Comparison of ENCODE assay signal across 35 cellular contexts in genomic region chr17:66755944-66756290, GRCh38.
"Had no signal": no experiment of that assay in that cellular context is flagged by ENCODE, and none has a peak within 500 bp of the region (broad histone marks: within the 10 kb centered on the region; RNA-seq: fewer than 3 reads in every experiment).

No MANE protein-coding gene starts in this region.

- H3K36me3 ChIP-seq: adrenal gland, breast epithelium, WERI-Rb-1 had no signal

- DNase-seq: activated CD4-positive, alpha-beta memory T cell treated with anti-CD3 and anti-CD28 coated beads, Interleukin-2, amount 10 ng/mL, durations not matched to agents 7 days and 5 days; activated CD4-positive, alpha-beta T cell treated with anti-CD3 and anti-CD28 coated beads for 1 hour; activated CD4-positive, alpha-beta T cell treated with anti-CD3 and anti-CD28 coated beads for 36 hours; activated CD4-positive, alpha-beta T cell treated with anti-CD3 and anti-CD28 coated beads for 48 hours; activated CD4-positive, alpha-beta T cell treated with anti-CD3 and anti-CD28 coated beads, Interleukin-2, amount 10 ng/mL, durations not matched to agents 7 days and 5 days; activated CD4-positive, alpha-beta T cell treated with anti-CD3 and anti-CD28 coated beads, Interleukin-2, amount 50 U/mL, for 48 hours; activated CD4-positive, CD25-positive, alpha-beta regulatory T cell; activated CD8-positive, alpha-beta memory T cell treated with anti-CD3 and anti-CD28 coated beads for 24 hours; activated CD8-positive, alpha-beta memory T cell treated with anti-CD3 and anti-CD28 coated beads, Interleukin-2, amount 10 ng/mL, durations not matched to agents 7 days and 5 days; activated CD8-positive, alpha-beta memory T cell treated with anti-CD3 and anti-CD28 coated beads, Interleukin-2, amount 50 U/mL, for 48 hours; activated CD8-positive, alpha-beta T cell treated with anti-CD3 and anti-CD28 coated beads, Interleukin-2, amount 10 ng/mL, durations not matched to agents 7 days and 5 days; activated effector memory CD4-positive, alpha-beta T cell treated with anti-CD3 and anti-CD28 coated beads, Interleukin-2, amount 50 U/mL, for 16 hours; activated gamma-delta T cell treated with Interleukin-2 at 50 U/mL for 16 hours; activated naive CD4-positive, alpha-beta T cell; activated naive CD4-positive, alpha-beta T cell treated with anti-CD3 and anti-CD28 coated beads for 36 hours; activated naive CD4-positive, alpha-beta T cell treated with anti-CD3 and anti-CD28 coated beads, Interleukin-2, amount 50 U/mL, for 16 hours; activated naive CD8-positive, alpha-beta T cell treated with anti-CD3 and anti-CD28 coated beads for 36 hours; activated T-cell treated with anti-CD3 and anti-CD28 coated beads, Interleukin-2, amount 50 U/mL, for 24 hours; activated T-cell treated with anti-CD3 and anti-CD28 coated beads, Interleukin-2, amount 50 U/mL, for 72 hours; adrenal gland; amniotic stem cell; aorta; body of pancreas; brain microvascular endothelial cell; central memory CD4-positive, alpha-beta T cell; T-helper 1 cell; T1000; WERI-Rb-1 had no signal

- H3K27ac Mint-ChIP-seq: activated CD4-positive, alpha-beta memory T cell treated with anti-CD3 and anti-CD28 coated beads, Interleukin-2, amount 10 ng/mL, durations not matched to agents 7 days and 5 days; activated CD4-positive, alpha-beta T cell treated with anti-CD3 and anti-CD28 coated beads, Interleukin-2, amount 10 ng/mL, durations not matched to agents 7 days and 5 days; activated CD8-positive, alpha-beta memory T cell treated with anti-CD3 and anti-CD28 coated beads, Interleukin-2, amount 10 ng/mL, durations not matched to agents 7 days and 5 days; activated CD8-positive, alpha-beta T cell treated with anti-CD3 and anti-CD28 coated beads, Interleukin-2, amount 10 ng/mL, durations not matched to agents 7 days and 5 days; activated naive CD4-positive, alpha-beta T cell treated with anti-CD3 and anti-CD28 coated beads for 36 hours; activated naive CD8-positive, alpha-beta T cell treated with anti-CD3 and anti-CD28 coated beads for 36 hours; activated T-cell treated with anti-CD3 and anti-CD28 coated beads, Interleukin-2, amount 50 U/mL, for 72 hours; T-helper 1 cell treated with Interleukin-12 subunit alpha and Interleukin-12 subunit beta and Interleukin-4 antibody, amounts not matched to agents 30 μg/mL and 1 μg/mL, for 36 hours; WTC11 had no signal

- H3K27me3 Mint-ChIP-seq: activated CD4-positive, alpha-beta memory T cell treated with anti-CD3 and anti-CD28 coated beads, Interleukin-2, amount 10 ng/mL, durations not matched to agents 7 days and 5 days; activated CD4-positive, alpha-beta T cell treated with anti-CD3 and anti-CD28 coated beads for 36 hours; activated CD4-positive, alpha-beta T cell treated with anti-CD3 and anti-CD28 coated beads, Interleukin-2, amount 10 ng/mL, durations not matched to agents 7 days and 5 days; activated CD8-positive, alpha-beta memory T cell treated with anti-CD3 and anti-CD28 coated beads, Interleukin-2, amount 10 ng/mL, durations not matched to agents 7 days and 5 days; activated naive CD8-positive, alpha-beta T cell treated with anti-CD3 and anti-CD28 coated beads for 36 hours; activated T-cell treated with anti-CD3 and anti-CD28 coated beads, Interleukin-2, amount 50 U/mL, for 24 hours; activated T-helper 17 cell treated with anti-CD3 and anti-CD28 coated beads, Interleukin-2, amount 50 U/mL, for 72 hours had no signal

- H3K4me1 Mint-ChIP-seq: activated CD4-positive, alpha-beta memory T cell treated with anti-CD3 and anti-CD28 coated beads, Interleukin-2, amount 10 ng/mL, durations not matched to agents 7 days and 5 days; activated CD4-positive, alpha-beta T cell treated with anti-CD3 and anti-CD28 coated beads for 36 hours; activated CD4-positive, alpha-beta T cell treated with anti-CD3 and anti-CD28 coated beads, Interleukin-2, amount 10 ng/mL, durations not matched to agents 7 days and 5 days; activated CD8-positive, alpha-beta memory T cell treated with anti-CD3 and anti-CD28 coated beads, Interleukin-2, amount 10 ng/mL, durations not matched to agents 7 days and 5 days; activated naive CD8-positive, alpha-beta T cell treated with anti-CD3 and anti-CD28 coated beads for 36 hours had no signal

- H3K4me3 ChIP-seq: adrenal gland, body of pancreas, breast epithelium had no signal

- H3K4me3 Mint-ChIP-seq: activated CD4-positive, alpha-beta memory T cell treated with anti-CD3 and anti-CD28 coated beads, Interleukin-2, amount 10 ng/mL, durations not matched to agents 7 days and 5 days; activated CD4-positive, alpha-beta T cell treated with anti-CD3 and anti-CD28 coated beads for 36 hours; activated CD4-positive, alpha-beta T cell treated with anti-CD3 and anti-CD28 coated beads, Interleukin-2, amount 10 ng/mL, durations not matched to agents 7 days and 5 days; activated CD8-positive, alpha-beta memory T cell treated with anti-CD3 and anti-CD28 coated beads, Interleukin-2, amount 10 ng/mL, durations not matched to agents 7 days and 5 days; activated CD8-positive, alpha-beta T cell treated with anti-CD3 and anti-CD28 coated beads, Interleukin-2, amount 10 ng/mL, durations not matched to agents 7 days and 5 days; activated naive CD4-positive, alpha-beta T cell treated with anti-CD3 and anti-CD28 coated beads for 36 hours; activated naive CD8-positive, alpha-beta T cell treated with anti-CD3 and anti-CD28 coated beads for 36 hours; activated T-cell treated with anti-CD3 and anti-CD28 coated beads, Interleukin-2, amount 50 U/mL, for 24 hours; activated T-cell treated with anti-CD3 and anti-CD28 coated beads, Interleukin-2, amount 50 U/mL, for 72 hours; activated T-helper 1 cell treated with anti-CD3 and anti-CD28 coated beads, Interleukin-12 subunit alpha, Interleukin-12 subunit beta, Interleukin-2, Interleukin-4 antibody, amounts not matched to agents 30 ng/mL and 10 ng/mL and 1 ng/mL, durations not matched to agents 14 hours and 24 hours and 36 hours; activated T-helper 17 cell treated with anti-CD3 and anti-CD28 coated beads, Interleukin-2, amount 50 U/mL, for 72 hours; T-helper 1 cell treated with Interleukin-12 subunit alpha and Interleukin-12 subunit beta and Interleukin-4 antibody, amounts not matched to agents 30 μg/mL and 1 μg/mL, for 36 hours; WTC11 had no signal

- H3K9me3 Mint-ChIP-seq: activated CD4-positive, alpha-beta memory T cell treated with anti-CD3 and anti-CD28 coated beads, Interleukin-2, amount 10 ng/mL, durations not matched to agents 7 days and 5 days; activated naive CD4-positive, alpha-beta T cell treated with anti-CD3 and anti-CD28 coated beads for 36 hours; activated naive CD8-positive, alpha-beta T cell treated with anti-CD3 and anti-CD28 coated beads for 36 hours; activated T-cell treated with anti-CD3 and anti-CD28 coated beads, Interleukin-2, amount 50 U/mL, for 24 hours; activated T-cell treated with anti-CD3 and anti-CD28 coated beads, Interleukin-2, amount 50 U/mL, for 72 hours; activated T-helper 1 cell treated with anti-CD3 and anti-CD28 coated beads, Interleukin-12 subunit alpha, Interleukin-12 subunit beta, Interleukin-2, Interleukin-4 antibody, amounts not matched to agents 30 ng/mL and 10 ng/mL and 1 ng/mL, durations not matched to agents 14 hours and 24 hours and 36 hours; activated T-helper 17 cell treated with anti-CD3 and anti-CD28 coated beads, Interleukin-2, amount 50 U/mL, for 72 hours; T-helper 1 cell treated with Interleukin-12 subunit alpha and Interleukin-12 subunit beta and Interleukin-4 antibody, amounts not matched to agents 30 μg/mL and 1 μg/mL, for 36 hours had no signal

- H3K27ac ChIP-seq: adrenal gland, body of pancreas, brain microvascular endothelial cell, breast epithelium, WERI-Rb-1 had no signal

- ATAC-seq: activated CD4-positive, alpha-beta T cell treated with anti-CD3 and anti-CD28 coated beads for 36 hours; activated CD4-positive, CD25-positive, alpha-beta regulatory T cell treated with anti-CD3 and anti-CD28 coated beads, Interleukin-2, amount 50 U/mL, for 24 hours; activated CD8-positive, alpha-beta memory T cell treated with anti-CD3 and anti-CD28 coated beads, Interleukin-2, amount 10 ng/mL, durations not matched to agents 7 days and 5 days; activated CD8-positive, alpha-beta T cell treated with anti-CD3 and anti-CD28 coated beads, Interleukin-2, amount 10 ng/mL, durations not matched to agents 7 days and 5 days; activated naive CD4-positive, alpha-beta T cell treated with anti-CD3 and anti-CD28 coated beads, Interleukin-2, amount 50 U/mL, for 72 hours; activated T-cell treated with anti-CD3 and anti-CD28 coated beads, Interleukin-2, amount 50 U/mL, for 72 hours; activated T-helper 17 cell treated with anti-CD3 and anti-CD28 coated beads, Interleukin-2, amount 50 U/mL, for 72 hours; body of pancreas; WTC11 had no signal

- H3K4me1 ChIP-seq: adrenal gland, body of pancreas, breast epithelium had no signal

- H3K27me3 ChIP-seq: adrenal gland, body of pancreas, brain microvascular endothelial cell, breast epithelium had no signal

- H3K9me3 ChIP-seq: adrenal gland, body of pancreas, breast epithelium had no signal
